1 cellular context compared by ENCODE assay signal in genomic region chr20:58374906-58375760, GRCh38.
TF ChIP-seq lines count a peak whose summit lies in the region.

No MANE protein-coding gene starts in this region.

TF ChIP-seq in K562, 482 proteins besides CTCF, POLR2A, EP300 and RAD21 (continued from another document):
- TF ChIP-seq, protein P1, sequence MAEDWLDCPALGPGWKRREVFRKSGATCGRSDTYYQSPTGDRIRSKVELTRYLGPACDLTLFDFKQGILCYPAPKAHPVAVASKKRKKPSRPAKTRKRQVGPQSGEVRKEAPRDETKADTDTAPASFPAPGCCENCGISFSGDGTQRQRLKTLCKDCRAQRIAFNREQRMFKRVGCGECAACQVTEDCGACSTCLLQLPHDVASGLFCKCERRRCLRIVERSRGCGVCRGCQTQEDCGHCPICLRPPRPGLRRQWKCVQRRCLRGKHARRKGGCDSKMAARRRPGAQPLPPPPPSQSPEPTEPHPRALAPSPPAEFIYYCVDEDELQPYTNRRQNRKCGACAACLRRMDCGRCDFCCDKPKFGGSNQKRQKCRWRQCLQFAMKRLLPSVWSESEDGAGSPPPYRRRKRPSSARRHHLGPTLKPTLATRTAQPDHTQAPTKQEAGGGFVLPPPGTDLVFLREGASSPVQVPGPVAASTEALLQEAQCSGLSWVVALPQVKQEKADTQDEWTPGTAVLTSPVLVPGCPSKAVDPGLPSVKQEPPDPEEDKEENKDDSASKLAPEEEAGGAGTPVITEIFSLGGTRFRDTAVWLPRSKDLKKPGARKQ (CRISPR knock-in tag; IDR thresholded peaks at IDR 0.05): no peak
- no peak for TF ChIP-seq ELF2 (CRISPR knock-in tag; IDR thresholded peaks at IDR 0.05)
- peak in 1 of 2 experiments; percentile 64; a peak in 1 of 4 replicates for TF ChIP-seq KDM1A (IDR thresholded peaks at IDR 0.05)
- TF ChIP-seq SREBF1 (IDR thresholded peaks at IDR 0.05; ENCODE audit: borderline replicate concordance, low read depth, low read length): no peak
- TF ChIP-seq FOXK1 (CRISPR knock-in tag; IDR thresholded peaks at IDR 0.05; ENCODE audit: borderline replicate concordance): no peak
- 0 out of 4 replicates have a peak, but pooled peaks of 1 of the 2 experiments have one; percentile 7 for TF ChIP-seq TEAD1 (CRISPR knock-in tag; IDR thresholded peaks at IDR 0.05)
- TF ChIP-seq ELF4 (CRISPR knock-in tag; IDR thresholded peaks at IDR 0.05): peak; percentile 43; the same call in 1 of the 2 replicates
- TF ChIP-seq, protein P2, sequence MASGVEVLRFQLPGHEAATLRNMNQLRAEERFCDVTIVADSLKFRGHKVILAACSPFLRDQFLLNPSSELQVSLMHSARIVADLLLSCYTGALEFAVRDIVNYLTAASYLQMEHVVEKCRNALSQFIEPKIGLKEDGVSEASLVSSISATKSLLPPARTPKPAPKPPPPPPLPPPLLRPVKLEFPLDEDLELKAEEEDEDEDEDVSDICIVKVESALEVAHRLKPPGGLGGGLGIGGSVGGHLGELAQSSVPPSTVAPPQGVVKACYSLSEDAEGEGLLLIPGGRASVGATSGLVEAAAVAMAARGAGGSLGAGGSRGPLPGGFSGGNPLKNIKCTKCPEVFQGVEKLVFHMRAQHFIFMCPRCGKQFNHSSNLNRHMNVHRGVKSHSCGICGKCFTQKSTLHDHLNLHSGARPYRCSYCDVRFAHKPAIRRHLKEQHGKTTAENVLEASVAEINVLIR (CRISPR knock-in tag; IDR thresholded peaks at IDR 0.05): no peak
- 0 out of 2 replicates have a peak, but pooled peaks have one; percentile 3 for TF ChIP-seq ZNF766 (CRISPR knock-in tag; conservative IDR thresholded peaks at IDR 0.05)
- TF ChIP-seq PRDM10 (IDR thresholded peaks at IDR 0.05; ENCODE audit: partially characterized antibody): peak; percentile 62
